In genomic region chr14:51963164-51963733, GRCh38 we compare ENCODE assay signal across 12 cellular contexts. TPM values are rescaled to one million over a fixed set of nuclear protein-coding genes. Genes with fewer than 3 reads are reported as not detected.
A peak's percentile ranks its signal among the peaks of the same experiment; 100 is the strongest.
DNase-seq lines count a peak whose midpoint lies in the region; ATAC-seq and TF ChIP-seq lines count a peak whose summit lies in the region.
"Had no signal": no experiment of that assay in that cellular context is flagged by ENCODE, and none has a peak within 500 bp of the region (broad histone marks: within the 10 kb centered on the region; RNA-seq: fewer than 3 reads in every experiment).

No MANE protein-coding gene starts in this region.

- peak overlapping the region; percentile 9 to 45 (median 26) for H3K4me3 Mint-ChIP-seq in CD4-positive, CD25-positive, alpha-beta regulatory T cell

- peaks cover 0 to 18% (median 11%) of the 10 kb centered on the region in 7 donors for H3K9me3 Mint-ChIP-seq in CD4-positive, CD25-positive, alpha-beta regulatory T cell

- H3K27ac ChIP-seq in CD4-positive, CD25-positive, alpha-beta regulatory T cell (ENCODE audit: insufficient read depth, low read length, poor library complexity, severe bottlenecking) = peak overlapping the region; percentile 55
- H3K27ac ChIP-seq in neutrophil = peak overlapping the region; percentile 4
- H3K27ac ChIP-seq: parathyroid adenoma had no signal

- no peak for TF ChIP-seq CTCF in neutrophil (IDR thresholded peaks at IDR 0.05)

- H3K4me3 ChIP-seq in CD4-positive, CD25-positive, alpha-beta regulatory T cell (ENCODE audit: low read depth, low read length) = peak overlapping the region; percentile 33
- no peak overlapping the region for H3K4me3 ChIP-seq in neutrophil (ENCODE audit: low read depth in 1 of 2, low read length in 1 of 2)

- H3K36me3 Mint-ChIP-seq in CD4-positive, CD25-positive, alpha-beta regulatory T cell = peaks cover 48% of the 10 kb centered on the region

- peaks cover 16% of the 10 kb centered on the region for H3K4me1 ChIP-seq in CD4-positive, CD25-positive, alpha-beta regulatory T cell (ENCODE audit: control insufficient read depth, insufficient read depth, low read length, poor library complexity, severe bottlenecking)
- H3K4me1 ChIP-seq in neutrophil (ENCODE audit: control insufficient read depth in 1 of 2, insufficient read depth in 1 of 2, low read depth in 1 of 2, low read length in 1 of 2) = no peaks in the 10 kb centered on the region
- H3K4me1 ChIP-seq: parathyroid adenoma had no signal

- no peak for ATAC-seq in CD4-positive, CD25-positive, alpha-beta regulatory T cell (ENCODE audit: low read depth in 2 of 2)
- ATAC-seq in GM19463 (IDR thresholded peaks at IDR 0.05; ENCODE audit: unreplicated experiment) (no peak), HG03460 (IDR thresholded peaks at IDR 0.05; ENCODE audit: unreplicated experiment) (no peak)

- no peaks in the 10 kb centered on the region for H3K27me3 Mint-ChIP-seq in CD4-positive, CD25-positive, alpha-beta regulatory T cell

- peak in 1 of 3 donors; percentile 13 for DNase-seq in CD4-positive, CD25-positive, alpha-beta regulatory T cell
- DNase-seq in RPMI7951 (ENCODE audit: low read depth) (peak; percentile 6), epidermal melanocyte (ENCODE audit: insufficient read length, low spot score) (peak; percentile 18), DMS 273 treated with DMSO at 0.1 percent for 48 hours (lab: John Stamatoyannopoulos, UW) (no peak), NCI-H1092 (lab: John Stamatoyannopoulos, UW) (no peak)
- DNase-seq: cortex of kidney, NCI-H1048, T-helper 9 cell had no signal

- H3K27ac Mint-ChIP-seq in CD4-positive, CD25-positive, alpha-beta regulatory T cell = peak overlapping the region; percentile 50 to 90 (median 68)

- peaks cover 7 to 11% of the 10 kb centered on the region in 2 experiments for H3K9me3 ChIP-seq in CD4-positive, CD25-positive, alpha-beta regulatory T cell (ENCODE audit: control insufficient read depth in 2 of 2, low read length in 2 of 2)
- no peaks in the 10 kb centered on the region for H3K9me3 ChIP-seq in neutrophil

- H3K27me3 ChIP-seq in CD4-positive, CD25-positive, alpha-beta regulatory T cell (ENCODE audit: control insufficient read depth, insufficient read depth, low read length) = no peaks in the 10 kb centered on the region
- H3K27me3 ChIP-seq in neutrophil = no peaks in the 10 kb centered on the region

- H3K36me3 ChIP-seq in CD4-positive, CD25-positive, alpha-beta regulatory T cell (ENCODE audit: control insufficient read depth, insufficient read depth, low read length) = peaks cover 47% of the 10 kb centered on the region
- H3K36me3 ChIP-seq in neutrophil = peaks cover 57% of the 10 kb centered on the region

- peaks cover 33 to 64% (median 53%) of the 10 kb centered on the region in 4 donors for H3K4me1 Mint-ChIP-seq in CD4-positive, CD25-positive, alpha-beta regulatory T cell

RNA-seq across cellular contexts. Expression of gene RTRAF, which starts 26.1 kb away (rescaled TPM):
- total RNA-seq in CD4-positive, CD25-positive, alpha-beta regulatory T cell = 134 TPM
- polyA plus RNA-seq in CD4-positive, CD25-positive, alpha-beta regulatory T cell = 100 to 1,000 TPM; 203 to 241 (median 227) TPM
- 101 and 116 TPM in 2 replicates for total RNA-seq in RPMI7951 (2014; rRNA removed; shearing (Covaris generic))

Comparison
In these comparisons a context has a peak if more than half of its experiments do, and no peak if none do; other contexts are left out.
1. DNase-seq: peak in RPMI7951 (single experiment) and epidermal melanocyte (single experiment); none in DMS 273 treated with DMSO at 0.1 percent for 48 hours (single experiment) and NCI-H1092 (single experiment).